Comparison of ENCODE assay signal across 1 cellular context in genomic region chr6:27795697-27796494, GRCh38.
A peak's percentile ranks its signal among the peaks of the same experiment; 100 is the strongest.
TF ChIP-seq lines count a peak whose summit lies in the region.

No MANE protein-coding gene starts in this region.

TF ChIP-seq in HepG2, 621 proteins besides CTCF, POLR2A, EP300 and RAD21 (continued from another document and continues in another):
- TF ChIP-seq ZBTB25 (CRISPR knock-in tag; IDR thresholded peaks at IDR 0.05) (peak; percentile 89), ZNF556 (CRISPR knock-in tag; IDR thresholded peaks at IDR 0.05; ENCODE audit: borderline replicate concordance) (peak; percentile 51; the same call in 1 of the 2 replicates), ZNF747 (CRISPR knock-in tag; IDR thresholded peaks at IDR 0.05; ENCODE audit: borderline replicate concordance) (no peak), ZNF205 (CRISPR knock-in tag; IDR thresholded peaks at IDR 0.05) (0 out of 2 replicates have a peak, but pooled peaks have one; percentile 76), BCL3 (CRISPR knock-in tag; IDR thresholded peaks at IDR 0.05) (no peak), LCORL (IDR thresholded peaks at IDR 0.05) (no peak), LCORL (CRISPR knock-in tag; IDR thresholded peaks at IDR 0.05) (no peak), E2F5 (CRISPR knock-in tag; conservative IDR thresholded peaks at IDR 0.05) (no peak), ZNF17 (CRISPR knock-in tag; IDR thresholded peaks at IDR 0.05) (no peak), ZNF629 (CRISPR knock-in tag; conservative IDR thresholded peaks at IDR 0.05) (peak; percentile 41; the same call in 1 of the 2 replicates), RCOR2 (CRISPR knock-in tag; IDR thresholded peaks at IDR 0.05) (peak; percentile 78; the same call in 1 of the 2 replicates), NKX3-1 (CRISPR knock-in tag; IDR thresholded peaks at IDR 0.05) (peak; percentile 80), ZNF275 (CRISPR knock-in tag; IDR thresholded peaks at IDR 0.05; ENCODE audit: borderline replicate concordance) (peak; percentile 75; the same call in 1 of the 2 replicates), HDAC2 (CRISPR knock-in tag; IDR thresholded peaks at IDR 0.05) (0 out of 2 replicates have a peak, but pooled peaks have one; percentile 55), PHF21A (CRISPR knock-in tag; IDR thresholded peaks at IDR 0.05) (peak; percentile 22; the same call in 1 of the 2 replicates), HOXA9 (CRISPR knock-in tag; IDR thresholded peaks at IDR 0.05; ENCODE audit: borderline replicate concordance) (no peak), ZSCAN9 (CRISPR knock-in tag; IDR thresholded peaks at IDR 0.05; ENCODE audit: borderline replicate concordance) (peak; percentile 88; the same call in 1 of the 2 replicates), MAF1 (CRISPR knock-in tag; IDR thresholded peaks at IDR 0.05; ENCODE audit: borderline replicate concordance) (peak; percentile 97), ASH2L (IDR thresholded peaks at IDR 0.05; ENCODE audit: insufficient read length, low read depth, low read length) (peak; percentile 82), ARNTL (CRISPR knock-in tag; IDR thresholded peaks at IDR 0.05) (no peak), PBX2 (CRISPR knock-in tag; IDR thresholded peaks at IDR 0.05) (no peak), ZNF512 (CRISPR knock-in tag; IDR thresholded peaks at IDR 0.05) (no peak), ZNF614 (CRISPR knock-in tag; IDR thresholded peaks at IDR 0.05; ENCODE audit: borderline replicate concordance) (peak; percentile 80; the same call in 1 of the 2 replicates), HNF4A (CRISPR knock-in tag; IDR thresholded peaks at IDR 0.05) (peak; percentile 92), THAP11 (CRISPR knock-in tag; IDR thresholded peaks at IDR 0.05) (peak; percentile 73), SP2 (CRISPR knock-in tag; IDR thresholded peaks at IDR 0.05) (no peak), HOMEZ (CRISPR knock-in tag; IDR thresholded peaks at IDR 0.05; ENCODE audit: low read depth) (no peak), ZNF12 (CRISPR knock-in tag; IDR thresholded peaks at IDR 0.05) (0 out of 2 replicates have a peak, but pooled peaks have one; percentile 14), HOXD1 (CRISPR knock-in tag; IDR thresholded peaks at IDR 0.05) (0 out of 2 replicates have a peak, but pooled peaks have one; percentile 37), ZBTB20 (CRISPR knock-in tag; IDR thresholded peaks at IDR 0.05; ENCODE audit: borderline replicate concordance, low read depth) (0 out of 2 replicates have a peak, but pooled peaks have one; percentile 37), MIER3 (CRISPR knock-in tag; IDR thresholded peaks at IDR 0.05; ENCODE audit: borderline replicate concordance) (peak; percentile 75; the same call in 1 of the 2 replicates), ZNF142 (CRISPR knock-in tag; IDR thresholded peaks at IDR 0.05) (no peak), ZNF367 (CRISPR knock-in tag; IDR thresholded peaks at IDR 0.05; ENCODE audit: borderline replicate concordance) (0 out of 2 replicates have a peak, but pooled peaks have one; percentile 37), LBX2 (CRISPR knock-in tag; IDR thresholded peaks at IDR 0.05; ENCODE audit: borderline replicate concordance) (no peak), ZNF503 (CRISPR knock-in tag; IDR thresholded peaks at IDR 0.05) (peak; percentile 64; the same call in 1 of the 2 replicates), ZNF564 (CRISPR knock-in tag; IDR thresholded peaks at IDR 0.05) (no peak), ZNF841 (CRISPR knock-in tag; IDR thresholded peaks at IDR 0.05; ENCODE audit: borderline replicate concordance) (no peak), POGZ (CRISPR knock-in tag; IDR thresholded peaks at IDR 0.05) (peak; percentile 46; the same call in 1 of the 2 replicates), TBL1XR1 (IDR thresholded peaks at IDR 0.05; ENCODE audit: borderline replicate concordance, low read length, partially characterized antibody) (peak; percentile 71), ZNF891 (CRISPR knock-in tag; IDR thresholded peaks at IDR 0.05) (no peak)
